21 cellular contexts compared by ENCODE assay signal in the genomic region with DNA sequence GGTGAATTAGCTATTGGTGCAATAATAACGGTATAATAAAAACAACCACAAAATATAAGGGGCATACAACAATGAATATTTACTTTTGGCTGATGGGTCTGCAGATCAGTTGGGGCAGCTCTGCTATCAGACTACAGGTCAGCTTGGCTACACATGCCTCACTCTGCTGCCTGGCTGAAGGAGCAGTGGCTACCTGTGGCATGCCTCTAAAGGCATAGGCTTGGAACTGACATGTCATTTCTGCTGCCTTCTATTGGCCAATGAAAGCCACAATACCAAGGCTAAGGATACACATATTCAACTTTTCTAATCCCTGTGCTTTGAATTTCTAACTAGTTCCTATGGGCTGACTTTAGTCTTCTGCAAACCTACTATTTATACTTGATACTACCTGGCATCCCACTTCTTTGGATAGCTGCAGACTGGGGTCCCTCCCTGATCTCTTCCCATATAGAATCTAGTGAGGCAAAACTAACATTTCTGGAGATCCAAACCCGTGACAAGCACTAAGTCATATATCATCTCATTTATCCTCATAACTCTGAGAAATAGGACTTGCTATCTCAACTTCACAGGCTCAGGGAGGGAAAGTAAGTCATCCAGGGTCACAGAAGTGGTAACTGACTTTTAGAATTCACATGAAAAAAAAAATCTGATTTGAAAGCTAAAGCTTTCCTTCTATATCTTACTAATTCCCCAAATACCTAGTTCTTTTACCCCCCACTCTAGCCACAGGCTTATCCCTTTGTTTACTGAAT. TPM values are rescaled to one million over a fixed set of nuclear protein-coding genes. Genes with fewer than 3 reads are reported as not detected.
DNase-seq lines count a peak whose midpoint lies in the region; ATAC-seq and TF ChIP-seq lines count a peak whose summit lies in the region.
"Had no signal": no experiment of that assay in that cellular context is flagged by ENCODE, and none has a peak within 500 bp of the region (broad histone marks: within the 10 kb centered on the region; RNA-seq: fewer than 3 reads in every experiment).

No MANE protein-coding gene starts in this region.

- peaks cover 24% of the 10 kb centered on the region for H3K4me1 ChIP-seq in GM23338 (ENCODE audit: insufficient read depth)

- peak overlapping the region; percentile 87; the same call in 1 of the 2 replicates for H2AFZ ChIP-seq in GM23338

- H3K9me3 Mint-ChIP-seq in GM23338 (no peaks in the 10 kb centered on the region), WTC11 (0 out of 2 replicates have a peak, but pooled peaks cover 5% of the 10 kb centered on the region), mesothelial cell of epicardium (peaks cover 18% of the 10 kb centered on the region)
- H3K9me3 Mint-ChIP-seq in stimulated activated effector memory CD8-positive, alpha-beta T cell treated with anti-CD3 and anti-CD28 coated beads, Interleukin-12 subunit alpha, Interleukin-12 subunit beta, amount 100 ng/mL, for 72 hours, result no peaks in the 10 kb centered on the region
- no peaks in the 10 kb centered on the region for H3K9me3 Mint-ChIP-seq in activated CD4-positive, alpha-beta T cell treated with anti-CD3 and anti-CD28 coated beads for 36 hours (ENCODE audit: low read depth)

- H3K4me3 ChIP-seq in GM23338, result no peak overlapping the region

- H3K27ac Mint-ChIP-seq in GM23338 (no peak overlapping the region), WTC11 (no peak overlapping the region), mesothelial cell of epicardium (peak overlapping the region; percentile 87)
- H3K27ac Mint-ChIP-seq in stimulated activated effector memory CD8-positive, alpha-beta T cell treated with anti-CD3 and anti-CD28 coated beads, Interleukin-12 subunit alpha, Interleukin-12 subunit beta, amount 100 ng/mL, for 72 hours, result no peak overlapping the region
- no peak overlapping the region for H3K27ac Mint-ChIP-seq in activated CD4-positive, alpha-beta T cell treated with anti-CD3 and anti-CD28 coated beads for 36 hours
- H3K27ac Mint-ChIP-seq: B cell, CD14-positive monocyte, IgD-negative memory B cell had no signal

- CTCF ChIA-PET in WTC11 (lab: Charles Lee), result interaction anchor here (1.3 to 2.8 kb wide), 2 partner anchors 40 to 275 kb away, joined by 6 to 8 read pairs; partner anchors contain the start of gene C1orf52
- CTCF ChIA-PET in activated CD4-positive, alpha-beta T cell treated with anti-CD3 and anti-CD28 coated beads for 36 hours (lab: Charles Lee), result interaction anchor here (0.7 kb wide), 1 partner anchor 442 kb away, joined by 3 read pairs; no protein-coding TSS in a partner anchor

- no peak for TF ChIP-seq CTCF in GM23338 (conservative IDR thresholded peaks at IDR 0.05; ENCODE audit: low read depth in 2 of 2)
- TF ChIP-seq CTCF in WTC11 (IDR thresholded peaks at IDR 0.05), result no peak
- TF ChIP-seq CTCF in mesothelial cell of epicardium (IDR thresholded peaks at IDR 0.05; ENCODE audit: unreplicated experiment), result no peak

- ATAC-seq in GM23338 (peak; percentile 67), WTC11 (peak; percentile 68), SK-N-SH treated with all-trans-retinoic acid at 6 μM for 48 hours (no peak)
- ATAC-seq in stimulated activated effector memory CD8-positive, alpha-beta T cell treated with anti-CD3 and anti-CD28 coated beads, Interleukin-12 subunit alpha, Interleukin-12 subunit beta, amount 100 ng/mL, for 72 hours, result peak; percentile 21
- no peak for ATAC-seq in activated CD4-positive, alpha-beta T cell treated with anti-CD3 and anti-CD28 coated beads for 36 hours

- H3K27me3 ChIP-seq in GM23338 (ENCODE audit: insufficient read depth), result no peaks in the 10 kb centered on the region

- no peaks in the 10 kb centered on the region for H3K9me2 ChIP-seq in GM23338 (ENCODE audit: insufficient read depth)

- no peak overlapping the region for H3K27ac ChIP-seq in GM23338 (ENCODE audit: low read depth)

- intact Hi-C loops in activated CD4-positive, alpha-beta T cell treated with anti-CD3 and anti-CD28 coated beads for 36 hours (cut with DNase I, micrococcal nuclease), result no loop called here

- no peak overlapping the region for H3K4me2 ChIP-seq in GM23338

- H3K27me3 Mint-ChIP-seq in GM23338 (ENCODE audit: insufficient read depth, low read depth, poor library complexity) (peaks cover 3% of the 10 kb centered on the region), WTC11 (ENCODE audit: low read depth) (no peaks in the 10 kb centered on the region), mesothelial cell of epicardium (ENCODE audit: low read depth) (no peaks in the 10 kb centered on the region)
- peaks cover 25% of the 10 kb centered on the region for H3K27me3 Mint-ChIP-seq in activated CD4-positive, alpha-beta T cell treated with anti-CD3 and anti-CD28 coated beads for 36 hours

- no peaks in the 10 kb centered on the region for H3K79me2 ChIP-seq in GM23338 (replicated peaks; ENCODE audit: insufficient read depth)

- POLR2A ChIA-PET in WTC11 (lab: Charles Lee), result interaction anchor here (0.8 kb wide), 1 partner anchor 39 kb away, joined by 3 read pairs; no protein-coding TSS in a partner anchor
- POLR2A ChIA-PET in activated CD4-positive, alpha-beta T cell treated with anti-CD3 and anti-CD28 coated beads for 36 hours (lab: Charles Lee), result no interaction called here

- H3K36me3 ChIP-seq in GM23338 (ENCODE audit: insufficient read depth), result no peaks in the 10 kb centered on the region

- H4K20me1 ChIP-seq in GM23338 (replicated peaks; ENCODE audit: insufficient read depth), result no peaks in the 10 kb centered on the region

- H3F3A ChIP-seq in GM23338 (replicated peaks; ENCODE audit: low read depth), result no peaks in the 10 kb centered on the region

- no peak overlapping the region for H3K4me3 Mint-ChIP-seq in GM23338
- H3K4me3 Mint-ChIP-seq in WTC11, result no peak overlapping the region
- H3K4me3 Mint-ChIP-seq in mesothelial cell of epicardium, result no peak overlapping the region
- no peak overlapping the region for H3K4me3 Mint-ChIP-seq in stimulated activated effector memory CD8-positive, alpha-beta T cell treated with anti-CD3 and anti-CD28 coated beads, Interleukin-12 subunit alpha, Interleukin-12 subunit beta, amount 100 ng/mL, for 72 hours
- no peak overlapping the region for H3K4me3 Mint-ChIP-seq in activated CD4-positive, alpha-beta T cell treated with anti-CD3 and anti-CD28 coated beads for 36 hours
- H3K4me3 Mint-ChIP-seq: B cell, CD14-positive monocyte, IgD-negative memory B cell had no signal

- H3K4me1 Mint-ChIP-seq in GM23338 (peaks cover 22% of the 10 kb centered on the region), WTC11 (peaks cover 38% of the 10 kb centered on the region), mesothelial cell of epicardium (peaks cover 63% of the 10 kb centered on the region)
- H3K4me1 Mint-ChIP-seq in stimulated activated effector memory CD8-positive, alpha-beta T cell treated with anti-CD3 and anti-CD28 coated beads, Interleukin-12 subunit alpha, Interleukin-12 subunit beta, amount 100 ng/mL, for 72 hours, result no peaks in the 10 kb centered on the region
- no peaks in the 10 kb centered on the region for H3K4me1 Mint-ChIP-seq in activated CD4-positive, alpha-beta T cell treated with anti-CD3 and anti-CD28 coated beads for 36 hours
- H3K4me1 Mint-ChIP-seq: B cell, CD14-positive monocyte, IgD-negative memory B cell had no signal

- DNase-seq in GM23338 (ENCODE audit: low spot score) (no peak), WTC11 (ENCODE audit: low spot score) (no peak), mesothelial cell of epicardium (ENCODE audit: low spot score in 2 of 2, unreplicated experiment in 2 of 2) (no peak), SKM-1 treated with dmso at 0.1 percent for 144 hours (lab: John Stamatoyannopoulos, UW; ENCODE audit: unreplicated experiment) (no peak)
- no peak for DNase-seq in stimulated activated effector memory CD8-positive, alpha-beta T cell treated with anti-CD3 and anti-CD28 coated beads, Interleukin-12 subunit alpha, Interleukin-12 subunit beta, amount 100 ng/mL, for 72 hours (ENCODE audit: low spot score in 2 of 2)
- no peak for DNase-seq in activated CD4-positive, alpha-beta T cell treated with anti-CD3 and anti-CD28 coated beads, Interleukin-2, amount 50 U/mL, for 4 hours
- DNase-seq in activated CD4-positive, alpha-beta T cell treated with anti-CD3 and anti-CD28 coated beads for 36 hours, result no peak
- DNase-seq: DMS53, GDM1, Karpas-422, MV-4-11, NCI-H1105 treated with DMSO at 0.1 percent for 48 hours, NCI-H1694, NCI-H2107, NCI-H446 treated with DMSO at 0.1 percent for 48 hours, NCI-H526 treated with DMSO at 0.1 percent for 48 hours, Right ventricle myocardium superior had no signal

- H3K36me3 Mint-ChIP-seq in GM23338 (ENCODE audit: low read depth), result no peaks in the 10 kb centered on the region
- H3K36me3 Mint-ChIP-seq in WTC11, result no peaks in the 10 kb centered on the region
- peaks cover 10% of the 10 kb centered on the region for H3K36me3 Mint-ChIP-seq in mesothelial cell of epicardium
- H3K36me3 Mint-ChIP-seq in stimulated activated effector memory CD8-positive, alpha-beta T cell treated with anti-CD3 and anti-CD28 coated beads, Interleukin-12 subunit alpha, Interleukin-12 subunit beta, amount 100 ng/mL, for 72 hours, result no peaks in the 10 kb centered on the region
- H3K36me3 Mint-ChIP-seq in activated CD4-positive, alpha-beta T cell treated with anti-CD3 and anti-CD28 coated beads for 36 hours (ENCODE audit: low read depth), result no peaks in the 10 kb centered on the region
- H3K36me3 Mint-ChIP-seq: CD14-positive monocyte had no signal

TF ChIP-seq in GM23338, 12 proteins besides CTCF, POLR2A, EP300 and RAD21 (continues in another document):
- no peak for TF ChIP-seq ZNF114 (CRISPR knock-in tag; IDR thresholded peaks at IDR 0.05)

TF ChIP-seq in WTC11, 78 proteins besides CTCF, POLR2A, EP300 and RAD21 (continues in another document):
- TF ChIP-seq ZNF671 (CRISPR knock-in tag; IDR thresholded peaks at IDR 0.05), result no peak

TF ChIP-seq in SK-N-SH treated with all-trans-retinoic acid at 6 μM for 48 hours, 23 proteins besides CTCF, POLR2A, EP300 and RAD21 (continues in another document):
- no peak for TF ChIP-seq SNAI2 (CRISPR knock-in tag; IDR thresholded peaks at IDR 0.05)

RNA-seq across cellular contexts. Expression of gene SYDE2, which starts 19.2 kb away (rescaled TPM):
- 20.1 and 20.6 TPM in 2 replicates for total RNA-seq in GM23338 (2014; rRNA removed; shearing (Covaris generic))
- 5.8 and 5.9 TPM in 2 replicates for polyA plus RNA-seq in GM23338 (2016; fragmentation: Nextera tagmentation; extraction: Ambion mirVana)
- total RNA-seq in WTC11 (2021) (11.0 to 13.8 TPM (median 11.4 TPM) in 3 replicates), mesothelial cell of epicardium (40.2 to 42.4 TPM (median 41.7 TPM) in 3 replicates)
- 1 to 10 TPM; 2.9 to 3.3 TPM for total RNA-seq in activated CD4-positive, alpha-beta T cell treated with anti-CD3 and anti-CD28 coated beads for 36 hours
- polyA plus RNA-seq: CD14-positive monocyte had no signal

RNA-seq across cellular contexts. Expression of gene C1orf52, which starts 39.4 kb away (rescaled TPM):
- total RNA-seq in GM23338 (2014; rRNA removed; shearing (Covaris generic)), result 35.6 and 39.7 TPM in 2 replicates
- polyA plus RNA-seq in GM23338 (2016; fragmentation: Nextera tagmentation; extraction: Ambion mirVana), result 102 and 107 TPM in 2 replicates
- total RNA-seq in WTC11 (2021) (35.8 to 44.5 TPM (median 40.2 TPM) in 3 replicates), mesothelial cell of epicardium (44.6 to 48.2 TPM (median 47.4 TPM) in 3 replicates)
- 10 to 100 TPM; 23.5 to 24.6 TPM for total RNA-seq in activated CD4-positive, alpha-beta T cell treated with anti-CD3 and anti-CD28 coated beads for 36 hours

RNA-seq across cellular contexts. Expression of gene BCL10, which starts 56.4 kb away (rescaled TPM):
- 23.1 and 27.8 TPM in 2 replicates for total RNA-seq in GM23338 (2014; rRNA removed; shearing (Covaris generic))
- polyA plus RNA-seq in GM23338 (2016; fragmentation: Nextera tagmentation; extraction: Ambion mirVana), result 28.8 and 33.7 TPM in 2 replicates
- total RNA-seq in WTC11 (2021) (21.3 to 24.2 TPM (median 21.4 TPM) in 3 replicates), mesothelial cell of epicardium (26.9 to 28.4 TPM (median 27.2 TPM) in 3 replicates)
- total RNA-seq in activated CD4-positive, alpha-beta T cell treated with anti-CD3 and anti-CD28 coated beads for 36 hours, result 10 to 100 TPM; 28.3 to 28.8 TPM

Comparison
In these comparisons a context has a peak if more than half of its experiments do, and no peak if none do; other contexts are left out.
1. ATAC-seq: peak in GM23338 (single experiment), WTC11 (single experiment) and stimulated activated effector memory CD8-positive, alpha-beta T cell treated with anti-CD3 and anti-CD28 coated beads, Interleukin-12 subunit alpha, Interleukin-12 subunit beta, amount 100 ng/mL, for 72 hours (single experiment); none in SK-N-SH treated with all-trans-retinoic acid at 6 μM for 48 hours (single experiment) and activated CD4-positive, alpha-beta T cell treated with anti-CD3 and anti-CD28 coated beads for 36 hours (single experiment).